ENCODE assay signal across 18 cellular contexts in genomic region chrX:68659385-68659784, GRCh38. TPM values are rescaled to one million over a fixed set of nuclear protein-coding genes. Genes with fewer than 3 reads are reported as not detected.
DNase-seq lines count a peak whose midpoint lies in the region; ATAC-seq and TF ChIP-seq lines count a peak whose summit lies in the region.
"Had no signal": no experiment of that assay in that cellular context is flagged by ENCODE, and none has a peak within 500 bp of the region (broad histone marks: within the 10 kb centered on the region; RNA-seq: fewer than 3 reads in every experiment).

No MANE protein-coding gene starts in this region.

- H3K4me3 Mint-ChIP-seq in GM23338 (no peak overlapping the region), nephron (no peak overlapping the region)
- H3K4me3 Mint-ChIP-seq: activated naive CD8-positive, alpha-beta T cell; naive B cell; stimulated activated memory B cell treated with anti-CD40 and anti-IgM and Interleukin-4, amounts not matched to agents 10 μg/mL and 1 μg/mL and 100 μg/mL, for 72 hours had no signal

- no peaks in the 10 kb centered on the region for H3K9me3 ChIP-seq in gastroesophageal sphincter
- H3K9me3 ChIP-seq: body of pancreas, pancreas had no signal

- TF ChIP-seq EP300 in gastroesophageal sphincter (IDR thresholded peaks at IDR 0.05), result no peak

- H3K79me2 ChIP-seq in GM23338 (replicated peaks; ENCODE audit: insufficient read depth), result no peaks in the 10 kb centered on the region

- no peaks in the 10 kb centered on the region for H3F3A ChIP-seq in GM23338 (replicated peaks; ENCODE audit: low read depth)

- H3K36me3 ChIP-seq in GM23338 (ENCODE audit: insufficient read depth), result no peaks in the 10 kb centered on the region
- no peaks in the 10 kb centered on the region for H3K36me3 ChIP-seq in gastroesophageal sphincter
- H3K36me3 ChIP-seq: pancreas had no signal

- H3K4me1 ChIP-seq in GM23338 (ENCODE audit: insufficient read depth) (peaks cover 4% of the 10 kb centered on the region; the same call in 1 of the 2 replicates), gastroesophageal sphincter (no peaks in the 10 kb centered on the region)
- H3K4me1 ChIP-seq: body of pancreas, pancreas had no signal

- 0 out of 2 replicates have a peak overlapping the region, but pooled peaks have one; percentile 36 for H3K27ac ChIP-seq in GM23338 (ENCODE audit: low read depth)
- no peak overlapping the region for H3K27ac ChIP-seq in gastroesophageal sphincter
- H3K27ac ChIP-seq: body of pancreas, coronary artery, pancreas, SK-N-MC had no signal

- H3K36me3 Mint-ChIP-seq in GM23338 (ENCODE audit: low read depth), result no peaks in the 10 kb centered on the region
- peaks cover 4% of the 10 kb centered on the region for H3K36me3 Mint-ChIP-seq in nephron (ENCODE audit: low read depth)
- H3K36me3 Mint-ChIP-seq: activated naive CD8-positive, alpha-beta T cell; naive B cell; stimulated activated memory B cell treated with anti-CD40 and anti-IgM and Interleukin-4, amounts not matched to agents 10 μg/mL and 1 μg/mL and 100 μg/mL, for 72 hours had no signal

- ATAC-seq in GM23338, result peak; percentile 66
- peak; percentile 44 for ATAC-seq in gastroesophageal sphincter
- ATAC-seq: body of pancreas; left lobe of liver; pancreas; stimulated activated memory B cell treated with anti-CD40 and anti-IgM and Interleukin-4, amounts not matched to agents 10 μg/mL and 1 μg/mL and 100 μg/mL, for 72 hours had no signal

- H3K27ac Mint-ChIP-seq in GM23338 (no peak overlapping the region; the same call in 1 of the 2 replicates), nephron (peak overlapping the region; percentile 86 to 88 (median 87))
- H3K27ac Mint-ChIP-seq: activated naive CD8-positive, alpha-beta T cell; naive B cell; stimulated activated memory B cell treated with anti-CD40 and anti-IgM and Interleukin-4, amounts not matched to agents 10 μg/mL and 1 μg/mL and 100 μg/mL, for 72 hours had no signal

- 63 to 100% methylated on average over 1 to 3 of the region's 5 CpGs for WGBS in gastroesophageal sphincter (ENCODE audit: low coverage in 1 of 2), 2 donors

- H3K27me3 ChIP-seq in GM23338 (ENCODE audit: insufficient read depth) (no peaks in the 10 kb centered on the region), gastroesophageal sphincter (no peaks in the 10 kb centered on the region)
- H3K27me3 ChIP-seq: body of pancreas, pancreas had no signal

- no peak overlapping the region for H2AFZ ChIP-seq in GM23338

- no peaks in the 10 kb centered on the region; the same call in 2 of the 3 replicates for H3K9me3 Mint-ChIP-seq in GM23338
- H3K9me3 Mint-ChIP-seq in nephron, result peaks cover 4% of the 10 kb centered on the region
- H3K9me3 Mint-ChIP-seq: stimulated activated memory B cell treated with anti-CD40 and anti-IgM and Interleukin-4, amounts not matched to agents 10 μg/mL and 1 μg/mL and 100 μg/mL, for 72 hours had no signal

- no peak for TF ChIP-seq POLR2A in gastroesophageal sphincter (IDR thresholded peaks at IDR 0.05)

- no peaks in the 10 kb centered on the region for H4K20me1 ChIP-seq in GM23338 (replicated peaks; ENCODE audit: insufficient read depth)

- H3K4me3 ChIP-seq in GM23338 (no peak overlapping the region), gastroesophageal sphincter (no peak overlapping the region)
- H3K4me3 ChIP-seq: body of pancreas, coronary artery, pancreas, SK-N-MC had no signal

- H3K4me1 Mint-ChIP-seq in GM23338 (peaks cover 10% of the 10 kb centered on the region), nephron (peaks cover 18% of the 10 kb centered on the region)
- H3K4me1 Mint-ChIP-seq: naive B cell; stimulated activated memory B cell treated with anti-CD40 and anti-IgM and Interleukin-4, amounts not matched to agents 10 μg/mL and 1 μg/mL and 100 μg/mL, for 72 hours had no signal

- H3K27me3 Mint-ChIP-seq in GM23338 (ENCODE audit: insufficient read depth, low read depth, poor library complexity) (peaks cover 12% of the 10 kb centered on the region), nephron (ENCODE audit: low read depth) (no peaks in the 10 kb centered on the region)
- H3K27me3 Mint-ChIP-seq: stimulated activated memory B cell treated with anti-CD40 and anti-IgM and Interleukin-4, amounts not matched to agents 10 μg/mL and 1 μg/mL and 100 μg/mL, for 72 hours had no signal

- peak; percentile 36 for DNase-seq in GM23338 (ENCODE audit: low spot score)
- DNase-seq in M059J (ENCODE audit: low read depth), result peak; percentile 40
- DNase-seq in NCI-H146 treated with DMSO at 0.1 percent for 48 hours (lab: John Stamatoyannopoulos, UW; ENCODE audit: unreplicated experiment), result no peak
- DNase-seq in activated effector memory CD4-positive, alpha-beta T cell treated with anti-CD3 and anti-CD28 coated beads, Interleukin-2, amount 50 U/mL, for 16 hours, result no peak
- no peak for DNase-seq in hypothalamus (lab: John Stamatoyannopoulos, UW)
- DNase-seq: activated T-cell treated with anti-CD3 and anti-CD28 coated beads, Interleukin-2, amount 50 U/mL, for 48 hours; naive B cell; NCI-H1694 treated with DMSO at 0.1 percent for 48 hours; NCI-H2227 treated with DMSO at 0.1 percent for 48 hours; pancreas had no signal

- no peak overlapping the region for H3K4me2 ChIP-seq in GM23338

- H3K9me2 ChIP-seq in GM23338 (ENCODE audit: insufficient read depth), result no peaks in the 10 kb centered on the region

- TF ChIP-seq CTCF in GM23338 (conservative IDR thresholded peaks at IDR 0.05; ENCODE audit: low read depth in 2 of 2), result no peak
- no peak for TF ChIP-seq CTCF in gastroesophageal sphincter (IDR thresholded peaks at IDR 0.05)
- no peak for TF ChIP-seq CTCF in nephron (IDR thresholded peaks at IDR 0.05; ENCODE audit: unreplicated experiment in 3 of 3)

TF ChIP-seq in GM23338, 12 proteins besides CTCF, POLR2A, EP300 and RAD21 (continues in another document):
- TF ChIP-seq, protein P1, sequence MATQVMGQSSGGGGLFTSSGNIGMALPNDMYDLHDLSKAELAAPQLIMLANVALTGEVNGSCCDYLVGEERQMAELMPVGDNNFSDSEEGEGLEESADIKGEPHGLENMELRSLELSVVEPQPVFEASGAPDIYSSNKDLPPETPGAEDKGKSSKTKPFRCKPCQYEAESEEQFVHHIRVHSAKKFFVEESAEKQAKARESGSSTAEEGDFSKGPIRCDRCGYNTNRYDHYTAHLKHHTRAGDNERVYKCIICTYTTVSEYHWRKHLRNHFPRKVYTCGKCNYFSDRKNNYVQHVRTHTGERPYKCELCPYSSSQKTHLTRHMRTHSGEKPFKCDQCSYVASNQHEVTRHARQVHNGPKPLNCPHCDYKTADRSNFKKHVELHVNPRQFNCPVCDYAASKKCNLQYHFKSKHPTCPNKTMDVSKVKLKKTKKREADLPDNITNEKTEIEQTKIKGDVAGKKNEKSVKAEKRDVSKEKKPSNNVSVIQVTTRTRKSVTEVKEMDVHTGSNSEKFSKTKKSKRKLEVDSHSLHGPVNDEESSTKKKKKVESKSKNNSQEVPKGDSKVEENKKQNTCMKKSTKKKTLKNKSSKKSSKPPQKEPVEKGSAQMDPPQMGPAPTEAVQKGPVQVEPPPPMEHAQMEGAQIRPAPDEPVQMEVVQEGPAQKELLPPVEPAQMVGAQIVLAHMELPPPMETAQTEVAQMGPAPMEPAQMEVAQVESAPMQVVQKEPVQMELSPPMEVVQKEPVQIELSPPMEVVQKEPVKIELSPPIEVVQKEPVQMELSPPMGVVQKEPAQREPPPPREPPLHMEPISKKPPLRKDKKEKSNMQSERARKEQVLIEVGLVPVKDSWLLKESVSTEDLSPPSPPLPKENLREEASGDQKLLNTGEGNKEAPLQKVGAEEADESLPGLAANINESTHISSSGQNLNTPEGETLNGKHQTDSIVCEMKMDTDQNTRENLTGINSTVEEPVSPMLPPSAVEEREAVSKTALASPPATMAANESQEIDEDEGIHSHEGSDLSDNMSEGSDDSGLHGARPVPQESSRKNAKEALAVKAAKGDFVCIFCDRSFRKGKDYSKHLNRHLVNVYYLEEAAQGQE (IDR thresholded peaks at IDR 0.05; ENCODE audit: unreplicated experiment), result no peak

RNA-seq across cellular contexts. Expression of gene STARD8, which starts 11.9 kb away (rescaled TPM):
- total RNA-seq in GM23338 (2014; rRNA removed; shearing (Covaris generic)), result 3.5 and 5.6 TPM in 2 replicates
- 0.74 and 1.0 TPM in 2 replicates for polyA plus RNA-seq in GM23338 (2016; fragmentation: Nextera tagmentation; extraction: Ambion mirVana)
- total RNA-seq in M059J (2014; rRNA removed; shearing (Covaris generic)), result 9.5 and 14.4 TPM in 2 replicates
- total RNA-seq in gastroesophageal sphincter, result 10 to 100 TPM in 3 of 4 donors, 1 to 10 TPM in 1; 8.9 to 15.8 (median 10.8) TPM

Comparison
In these comparisons a context has a peak if more than half of its experiments do, and no peak if none do; other contexts are left out.
1. DNase-seq: peak in GM23338 (single experiment) and M059J (single experiment); none in NCI-H146 treated with DMSO at 0.1 percent for 48 hours (single experiment), activated effector memory CD4-positive, alpha-beta T cell treated with anti-CD3 and anti-CD28 coated beads, Interleukin-2, amount 50 U/mL, for 16 hours (single experiment) and hypothalamus (0 of 51).